In genomic region chr21:16563795-16564194, GRCh38 we compare ENCODE assay signal across 16 cellular contexts.
DNase-seq lines count a peak whose midpoint lies in the region; ATAC-seq and TF ChIP-seq lines count a peak whose summit lies in the region.
"Had no signal": no experiment of that assay in that cellular context is flagged by ENCODE, and none has a peak within 500 bp of the region (broad histone marks: within the 10 kb centered on the region; RNA-seq: fewer than 3 reads in every experiment).

No MANE protein-coding gene starts in this region.

- no peak for TF ChIP-seq CTCF in H9 (conservative IDR thresholded peaks at IDR 0.05)
- no peak for TF ChIP-seq CTCF in adrenal gland (IDR thresholded peaks at IDR 0.05)

- H3K9ac ChIP-seq in H9 (ENCODE audit: extremely low read depth, insufficient read length, low read length) = no peak overlapping the region

- H2BK120ac ChIP-seq in H9 (ENCODE audit: low read depth, low read length, poor library complexity, severe bottlenecking) = no peak overlapping the region

- H3K4me1 Mint-ChIP-seq in H9 = peaks cover 13 to 17% of the 10 kb centered on the region in 2 experiments
- H3K4me1 Mint-ChIP-seq: activated naive CD4-positive, alpha-beta T cell treated with anti-CD3 and anti-CD28 coated beads, Interleukin-2, amount 50 U/mL, for 24 hours; stimulated activated effector memory CD8-positive, alpha-beta T cell treated with anti-CD3 and anti-CD28 coated beads, Interleukin-12 subunit alpha, Interleukin-12 subunit beta, amount 100 ng/mL, for 72 hours had no signal

- peak; percentile 69 for DNase-seq in H9
- peak in 5 of 7 donors; percentile 43 to 65 (median 62) for DNase-seq in adrenal gland
- DNase-seq in islet precursor cell = peak; percentile 88
- no peak for DNase-seq in sciatic nerve (ENCODE audit: low spot score)
- no peak for DNase-seq in NCI-H82 treated with DMSO at 0.1 percent for 48 hours (lab: John Stamatoyannopoulos, UW; ENCODE audit: unreplicated experiment)
- no peak for DNase-seq in NOMO-1 treated with DMSO at 0.1 percent for 48 hours (lab: John Stamatoyannopoulos, UW; ENCODE audit: unreplicated experiment)
- DNase-seq: activated CD4-positive, alpha-beta T cell treated with anti-CD3 and anti-CD28 coated beads for 4 hours; DMS79; HCEC 1CT; left colon; NCI-H187 treated with DMSO at 0.1 percent for 48 hours had no signal

- peak overlapping the region in 1 of 2 experiments; percentile 60; a peak in 2 of 5 replicates for H3K4me3 Mint-ChIP-seq in H9
- H3K4me3 Mint-ChIP-seq: activated naive CD4-positive, alpha-beta T cell treated with anti-CD3 and anti-CD28 coated beads, Interleukin-2, amount 50 U/mL, for 24 hours; stimulated activated effector memory CD8-positive, alpha-beta T cell treated with anti-CD3 and anti-CD28 coated beads, Interleukin-12 subunit alpha, Interleukin-12 subunit beta, amount 100 ng/mL, for 72 hours had no signal

- H3K79me1 ChIP-seq in H9 (ENCODE audit: insufficient read depth, low read depth, low read length, poor library complexity, severe bottlenecking) = no peaks in the 10 kb centered on the region

- no peak overlapping the region for H3T11ph ChIP-seq in H9 (ENCODE audit: low read length)

- H3K14ac ChIP-seq in H9 (ENCODE audit: insufficient read depth, low read length) = peak overlapping the region; percentile 36; the same call in 1 of the 2 replicates

- H2BK20ac ChIP-seq in H9 (ENCODE audit: low read depth, low read length, poor library complexity, severe bottlenecking) = no peak overlapping the region

- no peaks in the 10 kb centered on the region for H3K79me2 ChIP-seq in H9 (ENCODE audit: insufficient read depth, low read length)

- no peak overlapping the region for H3K27ac ChIP-seq in H9 (ENCODE audit: insufficient read length, low read depth, low read length)
- H3K27ac ChIP-seq in adrenal gland = peak overlapping the region in 1 of 5 donors; percentile 50

- no peaks in the 10 kb centered on the region; the same call in 1 of the 2 replicates for H3K4me1 ChIP-seq in H9 (ENCODE audit: insufficient read depth, low read length)
- H3K4me1 ChIP-seq in adrenal gland (replicated peaks in 1 of 2) = peaks cover 0 to 13% of the 10 kb centered on the region in 2 donors

- H3K9me3 ChIP-seq in H9 (ENCODE audit: control insufficient read depth, low read depth, low read length) = no peaks in the 10 kb centered on the region
- H3K9me3 ChIP-seq in adrenal gland (replicated peaks in 1 of 3) = no peaks in the 10 kb centered on the region

- no peak for TF ChIP-seq POLR2A in adrenal gland (IDR thresholded peaks at IDR 0.05)

- H4K8ac ChIP-seq in H9 (replicated peaks; ENCODE audit: insufficient read length, low read depth, low read length) = no peak overlapping the region

- no peak overlapping the region for H3K23ac ChIP-seq in H9 (ENCODE audit: insufficient read length, low read depth, low read length)

- peak; percentile 67 for ATAC-seq in sciatic nerve
- ATAC-seq in HG03045 (IDR thresholded peaks at IDR 0.05; ENCODE audit: unreplicated experiment) = no peak
- no peak for ATAC-seq in GM18498 (IDR thresholded peaks at IDR 0.05; ENCODE audit: unreplicated experiment)
- ATAC-seq: left colon; stimulated activated effector memory CD8-positive, alpha-beta T cell treated with anti-CD3 and anti-CD28 coated beads, Interleukin-12 subunit alpha, Interleukin-12 subunit beta, amount 100 ng/mL, for 72 hours had no signal

- no peak overlapping the region for H3K4me3 ChIP-seq in adrenal gland
- H3K4me3 ChIP-seq: smooth muscle cell had no signal

- WGBS in H9 (ENCODE audit: extremely low coverage, insufficient read length, low lambda C conversion rate) = no CpG with 5 or more reads among the region's 7 CpGs
- 77 to 92% (median 89%) methylated on average over 3 to 7 of the region's 7 CpGs for WGBS in adrenal gland, 4 donors

- H2BK15ac ChIP-seq in H9 (ENCODE audit: low read depth, low read length) = no peak overlapping the region

- H2AFZ ChIP-seq in H9 (ENCODE audit: low read length) = no peak overlapping the region

- no peak overlapping the region for H4K91ac ChIP-seq in H9 (ENCODE audit: insufficient read length, low read depth, low read length)

- H2AK5ac ChIP-seq in H9 (ENCODE audit: insufficient read length, low read length) = no peak overlapping the region

- no peak overlapping the region for H4K5ac ChIP-seq in H9 (ENCODE audit: insufficient read length, low read depth, low read length)

- no peaks in the 10 kb centered on the region for H3K27me3 Mint-ChIP-seq in H9 (ENCODE audit: low read depth)
- H3K27me3 Mint-ChIP-seq: activated naive CD4-positive, alpha-beta T cell treated with anti-CD3 and anti-CD28 coated beads, Interleukin-2, amount 50 U/mL, for 24 hours had no signal

- H3K23me2 ChIP-seq in H9 (ENCODE audit: insufficient read length, low read depth, low read length, poor library complexity, severe bottlenecking) = peaks cover 2% of the 10 kb centered on the region

- H3K4ac ChIP-seq in H9 (ENCODE audit: low read depth, low read length) = no peak overlapping the region

- intact Hi-C loops in adrenal gland (cut with DNase I) = no loop called here
- intact Hi-C loops in sciatic nerve (cut with DNase I) = no loop called here

- peak overlapping the region; percentile 50 for H2BK12ac ChIP-seq in H9 (ENCODE audit: insufficient read length, low read depth, low read length)

- no peak overlapping the region for H2BK5ac ChIP-seq in H9 (ENCODE audit: insufficient read length, low read length)

- no peak overlapping the region for H3K4me2 ChIP-seq in H9 (ENCODE audit: insufficient read depth, insufficient read length, low read length)
- H3K4me2 ChIP-seq: smooth muscle cell had no signal

- no peaks in the 10 kb centered on the region for H3K9me3 Mint-ChIP-seq in H9
- H3K9me3 Mint-ChIP-seq: activated naive CD4-positive, alpha-beta T cell treated with anti-CD3 and anti-CD28 coated beads, Interleukin-2, amount 50 U/mL, for 24 hours; stimulated activated effector memory CD8-positive, alpha-beta T cell treated with anti-CD3 and anti-CD28 coated beads, Interleukin-12 subunit alpha, Interleukin-12 subunit beta, amount 100 ng/mL, for 72 hours had no signal

- H3K36me3 Mint-ChIP-seq in H9 (ENCODE audit: insufficient read depth in 1 of 3, low read depth in 3 of 3) = no peaks in the 10 kb centered on the region; a peak in 1 of 7 replicates
- H3K36me3 Mint-ChIP-seq: activated naive CD4-positive, alpha-beta T cell treated with anti-CD3 and anti-CD28 coated beads, Interleukin-2, amount 50 U/mL, for 24 hours; stimulated activated effector memory CD8-positive, alpha-beta T cell treated with anti-CD3 and anti-CD28 coated beads, Interleukin-12 subunit alpha, Interleukin-12 subunit beta, amount 100 ng/mL, for 72 hours had no signal

- H3K27ac Mint-ChIP-seq in H9 = peak overlapping the region; percentile 72 to 96 (median 83); a peak in 6 of 7 replicates
- H3K27ac Mint-ChIP-seq: activated naive CD4-positive, alpha-beta T cell treated with anti-CD3 and anti-CD28 coated beads, Interleukin-2, amount 50 U/mL, for 24 hours; stimulated activated effector memory CD8-positive, alpha-beta T cell treated with anti-CD3 and anti-CD28 coated beads, Interleukin-12 subunit alpha, Interleukin-12 subunit beta, amount 100 ng/mL, for 72 hours had no signal

- H3K18ac ChIP-seq in H9 (ENCODE audit: insufficient read length, low read depth, low read length) = peak overlapping the region; percentile 38

- H3K56ac ChIP-seq in H9 (ENCODE audit: insufficient read length, low read depth, low read length) = no peak overlapping the region

- H4K20me1 ChIP-seq in H9 (ENCODE audit: control insufficient read depth, insufficient read depth, insufficient read length) = no peaks in the 10 kb centered on the region

- no peaks in the 10 kb centered on the region for H3K27me3 ChIP-seq in H9 (ENCODE audit: insufficient read depth, low read length)
- H3K27me3 ChIP-seq in adrenal gland = no peaks in the 10 kb centered on the region

- no peaks in the 10 kb centered on the region for H3K36me3 ChIP-seq in adrenal gland (replicated peaks in 1 of 2)

Comparison
In these comparisons a context has a peak if more than half of its experiments do, and no peak if none do; other contexts are left out.
1. DNase-seq: peak in H9 (single experiment), adrenal gland (5 of 7) and islet precursor cell (single experiment); none in sciatic nerve (single experiment), NCI-H82 treated with DMSO at 0.1 percent for 48 hours (single experiment) and NOMO-1 treated with DMSO at 0.1 percent for 48 hours (single experiment).